In genomic region chr2:228261546-228261945, GRCh38 we compare ENCODE assay signal across 8 cellular contexts.
"Had no signal": no experiment of that assay in that cellular context is flagged by ENCODE, and none has a peak within 500 bp of the region (broad histone marks: within the 10 kb centered on the region; RNA-seq: fewer than 3 reads in every experiment).

No MANE protein-coding gene starts in this region.

- DNase-seq: GDM1, GF-D8 had no signal

- FAIRE-seq: G401.6, GM12878, GM12891, GM12892, GM18507, GM19239 had no signal

- H3K4me3 ChIP-seq: GM12878 had no signal

- ATAC-seq: GM12878 had no signal
